ENCODE assay signal across 12 cellular contexts in the genomic region with DNA sequence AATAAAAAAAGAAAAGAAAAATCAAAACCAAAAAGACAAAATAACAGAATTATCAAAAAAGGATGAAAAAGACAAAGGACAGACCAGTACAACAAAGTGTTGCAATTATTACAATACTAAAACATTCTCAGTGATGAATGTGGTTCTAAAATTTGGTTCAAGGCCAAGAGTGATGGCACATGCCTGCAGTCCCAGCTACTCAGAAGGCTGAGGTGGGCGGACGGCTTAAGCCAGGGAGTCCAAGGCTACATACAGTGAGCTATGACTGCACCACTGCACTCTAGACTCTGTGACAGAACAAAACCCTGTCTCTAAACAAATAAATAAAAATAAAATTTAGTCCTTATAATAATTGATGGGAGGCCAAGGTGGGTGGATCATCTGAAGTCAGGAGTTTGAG. TPM values are rescaled to one million over a fixed set of nuclear protein-coding genes. Genes with fewer than 3 reads are reported as not detected.
DNase-seq lines count a peak whose midpoint lies in the region; ATAC-seq lines count a peak whose summit lies in the region.
"Had no signal": no experiment of that assay in that cellular context is flagged by ENCODE, and none has a peak within 500 bp of the region (broad histone marks: within the 10 kb centered on the region; RNA-seq: fewer than 3 reads in every experiment).

No MANE protein-coding gene starts in this region.

- peaks cover 26 to 47% of the 10 kb centered on the region in 2 donors for H3K36me3 Mint-ChIP-seq in stimulated activated naive B cell treated with anti-CD40 and anti-IgM and Interleukin-4, amounts not matched to agents 10 μg/mL and 1 μg/mL and 100 μg/mL, for 72 hours

- no peaks in the 10 kb centered on the region; the same call in 1 of the 2 replicates for H4K20me1 ChIP-seq in GM23248 (ENCODE audit: insufficient read depth)

- ATAC-seq in HG03521 (IDR thresholded peaks at IDR 0.05; ENCODE audit: unreplicated experiment) = no peak
- ATAC-seq in stimulated activated naive B cell treated with anti-CD40 and anti-IgM and Interleukin-4, amounts not matched to agents 10 μg/mL and 1 μg/mL and 100 μg/mL, for 72 hours (replicated peaks) = no peak

- no peak overlapping the region for H2AFZ ChIP-seq in GM23248

- no peaks in the 10 kb centered on the region for H3K9me2 ChIP-seq in GM23248 (ENCODE audit: insufficient read depth)

- H3K4me3 ChIP-seq in GM23248 = no peak overlapping the region
- H3K4me3 ChIP-seq: HAP-1 had no signal

- DNase-seq in GM23248 (peak; percentile 20), amniotic epithelial cell (ENCODE audit: low read depth) (peak; percentile 56), mesenteric fat pad (ENCODE audit: low spot score) (peak; percentile 11)
- DNase-seq in activated CD4-positive, alpha-beta T cell treated with anti-CD3 and anti-CD28 coated beads, Interleukin-2, amount 50 U/mL, for 48 hours = no peak
- no peak for DNase-seq in stimulated activated naive B cell treated with anti-CD40 and anti-IgM and Interleukin-4, amounts not matched to agents 10 μg/mL and 1 μg/mL and 100 μg/mL, for 72 hours
- DNase-seq: BE2C; C1 segment of cervical spinal cord; CD4-positive, CD25-positive, alpha-beta regulatory T cell; CD8-positive, alpha-beta memory T cell; COR-L47 had no signal

- H3K4me1 Mint-ChIP-seq in stimulated activated naive B cell treated with anti-CD40 and anti-IgM and Interleukin-4, amounts not matched to agents 10 μg/mL and 1 μg/mL and 100 μg/mL, for 72 hours = peaks cover 2 to 4% of the 10 kb centered on the region in 2 donors

- no peaks in the 10 kb centered on the region for H3F3A ChIP-seq in GM23248 (ENCODE audit: insufficient read depth)

- no peaks in the 10 kb centered on the region for H3K27me3 ChIP-seq in GM23248 (replicated peaks; ENCODE audit: insufficient read depth)
- H3K27me3 ChIP-seq: BE2C had no signal

- peaks cover 77% of the 10 kb centered on the region for H3K36me3 ChIP-seq in GM23248 (ENCODE audit: low read depth)

- H3K9me3 ChIP-seq in GM23248 (ENCODE audit: low read depth) = no peaks in the 10 kb centered on the region
- H3K9me3 ChIP-seq: BE2C, HAP-1 had no signal

- H3K4me3 Mint-ChIP-seq in stimulated activated naive B cell treated with anti-CD40 and anti-IgM and Interleukin-4, amounts not matched to agents 10 μg/mL and 1 μg/mL and 100 μg/mL, for 72 hours = no peak overlapping the region
- H3K4me3 Mint-ChIP-seq: CD4-positive, CD25-positive, alpha-beta regulatory T cell; CD8-positive, alpha-beta memory T cell had no signal

- H3K9ac ChIP-seq in GM23248 = no peak overlapping the region

- no peak overlapping the region for H3K4me2 ChIP-seq in GM23248 (ENCODE audit: unreplicated experiment)

- H3K27ac ChIP-seq in GM23248 = no peak overlapping the region

- H3K27ac Mint-ChIP-seq in stimulated activated naive B cell treated with anti-CD40 and anti-IgM and Interleukin-4, amounts not matched to agents 10 μg/mL and 1 μg/mL and 100 μg/mL, for 72 hours = no peak overlapping the region

- no peaks in the 10 kb centered on the region for H3K4me1 ChIP-seq in GM23248 (ENCODE audit: insufficient read depth)
- H3K4me1 ChIP-seq: HAP-1 had no signal

- in situ Hi-C loops in GM23248 (cut with MboI) = no loop called here

- H3K27me3 Mint-ChIP-seq in stimulated activated naive B cell treated with anti-CD40 and anti-IgM and Interleukin-4, amounts not matched to agents 10 μg/mL and 1 μg/mL and 100 μg/mL, for 72 hours = no peaks in the 10 kb centered on the region
- H3K27me3 Mint-ChIP-seq: CD4-positive, CD25-positive, alpha-beta regulatory T cell; CD8-positive, alpha-beta memory T cell had no signal

- peaks cover 100% of the 10 kb centered on the region for H3K79me2 ChIP-seq in GM23248 (ENCODE audit: insufficient read depth)

- H3K9me3 Mint-ChIP-seq in stimulated activated naive B cell treated with anti-CD40 and anti-IgM and Interleukin-4, amounts not matched to agents 10 μg/mL and 1 μg/mL and 100 μg/mL, for 72 hours = no peaks in the 10 kb centered on the region
- H3K9me3 Mint-ChIP-seq: CD4-positive, CD25-positive, alpha-beta regulatory T cell; CD8-positive, alpha-beta memory T cell had no signal

- WGBS in GM23248 (ENCODE audit: low coverage in 1 of 2, low lambda C conversion rate in 2 of 2, missing lambda C conversion rate in 2 of 2), 2 experiments = 98 to 100% methylated on average over 2 of the region's 2 CpGs

RNA-seq across cellular contexts. Expression of a gene that starts 14.5 kb away (rescaled TPM):
- total RNA-seq in GM23248 (2014; rRNA removed; shearing (Covaris generic)) = 41.8 and 49.4 TPM in 2 replicates
- polyA plus RNA-seq in GM23248 (2016; fragmentation: Nextera tagmentation; extraction: Ambion mirVana) = 23.5 and 24.0 TPM in 2 replicates
- total RNA-seq in mesenteric fat pad = 54.5 TPM

RNA-seq across cellular contexts. Expression of a gene that starts 49.9 kb away (rescaled TPM):
- 23.3 and 24.8 TPM in 2 replicates for total RNA-seq in GM23248 (2014; rRNA removed; shearing (Covaris generic))
- 71.8 and 72.6 TPM in 2 replicates for polyA plus RNA-seq in GM23248 (2016; fragmentation: Nextera tagmentation; extraction: Ambion mirVana)
- total RNA-seq in mesenteric fat pad = 80.1 TPM

Comparison
In these comparisons a context has a peak if more than half of its experiments do, and no peak if none do; other contexts are left out.
1. DNase-seq: peak in GM23248 (single experiment), amniotic epithelial cell (single experiment) and mesenteric fat pad (single experiment); none in activated CD4-positive, alpha-beta T cell treated with anti-CD3 and anti-CD28 coated beads, Interleukin-2, amount 50 U/mL, for 48 hours (0 of 2) and stimulated activated naive B cell treated with anti-CD40 and anti-IgM and Interleukin-4, amounts not matched to agents 10 μg/mL and 1 μg/mL and 100 μg/mL, for 72 hours (single experiment).